ENCODE assay signal across 15 cellular contexts in the genomic region with DNA sequence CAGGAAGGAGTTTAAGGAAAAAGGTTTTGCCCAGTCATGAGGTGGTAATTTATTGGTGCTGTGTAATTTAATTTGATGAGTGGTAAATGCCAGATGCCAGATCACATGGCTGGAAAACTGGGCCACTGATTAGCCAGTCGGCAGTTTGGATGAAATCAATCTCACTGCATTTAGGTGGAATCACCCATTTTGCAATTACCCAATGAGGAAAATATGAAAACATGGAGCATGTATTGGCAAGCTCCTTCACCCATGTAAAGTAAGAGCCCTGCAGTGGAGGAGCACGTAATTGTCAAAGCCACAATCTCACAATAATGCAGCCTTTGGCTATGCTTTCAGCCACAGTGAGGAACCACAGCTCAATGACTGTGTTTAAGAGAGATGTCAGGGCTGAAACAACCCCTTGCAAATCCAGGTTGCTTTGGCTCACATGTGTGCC.
DNase-seq lines count a peak whose midpoint lies in the region; ATAC-seq and TF ChIP-seq lines count a peak whose summit lies in the region.
"Had no signal": no experiment of that assay in that cellular context is flagged by ENCODE, and none has a peak within 500 bp of the region (broad histone marks: within the 10 kb centered on the region; RNA-seq: fewer than 3 reads in every experiment).

No MANE protein-coding gene starts in this region.

- ATAC-seq in GM18870 (IDR thresholded peaks at IDR 0.05; ENCODE audit: unreplicated experiment) (peak; percentile 54), HG02973 (IDR thresholded peaks at IDR 0.05; ENCODE audit: unreplicated experiment) (peak; percentile 40), SK-N-SH treated with all-trans-retinoic acid at 6 μM for 48 hours (no peak), GM21717 (IDR thresholded peaks at IDR 0.05; ENCODE audit: unreplicated experiment) (no peak)
- ATAC-seq: WTC11 had no signal

- TF ChIP-seq CTCF in AG10803 (conservative IDR thresholded peaks at IDR 0.05; ENCODE audit: low read length): no peak

- H3K4me3 ChIP-seq in AG10803 (ENCODE audit: low read length): no peak overlapping the region
- H3K4me3 ChIP-seq: HAP-1 had no signal

- peak; percentile 45 for DNase-seq in AG10803 (ENCODE audit: low read depth)
- no peak for DNase-seq in germinal center (ENCODE audit: low spot score)
- DNase-seq in anterior cingulate cortex (lab: John Stamatoyannopoulos, UW): no peak
- DNase-seq in NCI-H128 (lab: John Stamatoyannopoulos, UW; ENCODE audit: unreplicated experiment): no peak
- DNase-seq: activated gamma-delta T cell treated with Interleukin-2 at 50 U/mL for 16 hours; GF-D8; NCI-H2029; SIG-M5; stimulated activated CD4-positive, alpha-beta T cell treated with anti-CD3 and anti-CD28 coated beads, Interleukin-4, amount 100 ng/mL, for 4 hours had no signal

TF ChIP-seq in SK-N-SH treated with all-trans-retinoic acid at 6 μM for 48 hours, 23 proteins besides CTCF, POLR2A, EP300 and RAD21:
- TF ChIP-seq TCF4 (CRISPR knock-in tag; IDR thresholded peaks at IDR 0.05; ENCODE audit: borderline replicate concordance) (peak; percentile 16; the same call in 1 of the 2 replicates), ZFP30 (CRISPR knock-in tag; IDR thresholded peaks at IDR 0.05) (no peak), ZC3H10 (CRISPR knock-in tag; IDR thresholded peaks at IDR 0.05) (no peak), BACH2 (CRISPR knock-in tag; IDR thresholded peaks at IDR 0.05; ENCODE audit: borderline replicate concordance) (no peak)

Comparison
In these comparisons a context has a peak if more than half of its experiments do, and no peak if none do; other contexts are left out.
1. ATAC-seq: peak in GM18870 (single experiment) and HG02973 (single experiment); none in SK-N-SH treated with all-trans-retinoic acid at 6 μM for 48 hours (single experiment) and GM21717 (single experiment).